11 cellular contexts compared by ENCODE assay signal in the genomic region with DNA sequence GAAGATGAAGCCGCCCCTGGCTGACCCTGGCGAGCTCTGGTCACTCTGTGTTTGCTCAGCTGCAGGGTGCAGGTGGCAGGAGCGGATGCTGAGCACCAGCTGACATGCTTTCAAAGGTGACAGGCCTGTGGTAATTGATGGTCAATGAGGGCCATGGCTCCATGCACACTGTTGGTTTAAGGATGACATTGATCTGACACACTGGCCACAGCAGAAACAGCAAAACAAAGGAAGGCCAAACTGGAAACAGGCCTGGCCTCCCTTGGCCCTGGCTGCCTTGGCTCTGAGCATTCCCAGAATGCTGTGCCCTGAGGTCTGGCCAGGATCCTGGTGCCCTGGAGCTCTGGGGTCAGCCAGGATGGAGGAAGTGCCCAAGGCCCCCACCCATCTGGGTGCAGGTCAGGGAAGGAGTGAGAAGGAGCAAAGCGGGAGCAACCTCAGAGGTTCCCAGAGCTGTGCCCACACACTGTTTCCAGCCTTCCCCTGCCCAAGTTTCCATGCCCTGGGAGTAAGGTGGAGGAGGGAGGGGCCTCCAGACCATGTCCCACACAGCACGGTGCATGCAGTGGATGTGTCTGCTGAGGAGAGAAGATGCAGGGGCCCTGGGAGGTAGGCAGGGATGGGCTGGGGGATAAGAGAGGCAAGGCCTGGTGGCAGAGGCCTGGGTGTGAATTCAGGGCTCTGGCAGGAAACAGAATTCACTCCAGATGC.
A peak's percentile ranks its signal among the peaks of the same experiment; 100 is the strongest.
DNase-seq lines count a peak whose midpoint lies in the region; ATAC-seq, FAIRE-seq and TF ChIP-seq lines count a peak whose summit lies in the region.
"Had no signal": no experiment of that assay in that cellular context is flagged by ENCODE, and none has a peak within 500 bp of the region (broad histone marks: within the 10 kb centered on the region; RNA-seq: fewer than 3 reads in every experiment).

No MANE protein-coding gene starts in this region.

- 70 to 84% (median 75%) methylated on average over 5 of the region's 5 CpGs for WGBS in small intestine, 3 donors

- ATAC-seq in RWPE2 (ENCODE audit: low read depth) (no peak), Right ventricle myocardium inferior (peak; percentile 72)

- H3K9me3 Mint-ChIP-seq in progenitor cell of endocrine pancreas (ENCODE audit: low read depth) = no peaks in the 10 kb centered on the region

- H3K27me3 ChIP-seq in RWPE2 (ENCODE audit: insufficient read depth, poor library complexity, severe bottlenecking) (peaks cover 4% of the 10 kb centered on the region), small intestine (ENCODE audit: control insufficient read depth in 2 of 2, insufficient read depth in 2 of 2, low read length in 2 of 2) (no peaks in the 10 kb centered on the region)
- H3K27me3 ChIP-seq: cardiac muscle cell had no signal

- H3K4me3 ChIP-seq in RWPE2 (ENCODE audit: severe bottlenecking) = no peak overlapping the region
- H3K4me3 ChIP-seq in small intestine (ENCODE audit: low read depth in 1 of 2, low read length in 2 of 2) = no peak overlapping the region
- H3K4me3 ChIP-seq: cardiac muscle cell had no signal

- H3K4me1 ChIP-seq in RWPE2 (ENCODE audit: insufficient read depth, poor library complexity, severe bottlenecking) (no peaks in the 10 kb centered on the region), small intestine (ENCODE audit: control insufficient read depth in 2 of 2, insufficient read depth in 1 of 2, low read depth in 1 of 2, low read length in 1 of 2) (no peaks in the 10 kb centered on the region)

- H3K27me3 Mint-ChIP-seq in progenitor cell of endocrine pancreas = peaks cover 7% of the 10 kb centered on the region

- intact Hi-C loops in Right ventricle myocardium inferior (cut with DNase I) = no loop called here

- no peaks in the 10 kb centered on the region for H3K36me3 ChIP-seq in RWPE2 (ENCODE audit: low read depth)
- H3K36me3 ChIP-seq in small intestine (ENCODE audit: control insufficient read depth in 2 of 2, insufficient read depth in 2 of 2, low read length in 2 of 2) = no peaks in the 10 kb centered on the region
- H3K36me3 ChIP-seq: cardiac muscle cell had no signal

- no peak for TF ChIP-seq CTCF in RWPE2 (IDR thresholded peaks at IDR 0.05; ENCODE audit: poor library complexity, severe bottlenecking)
- no peak for TF ChIP-seq CTCF in progenitor cell of endocrine pancreas (IDR thresholded peaks at IDR 0.05; ENCODE audit: unreplicated experiment)

- no peak for FAIRE-seq in small intestine (lab: Jason Lieb, UNC)

- peak overlapping the region; percentile 89 for H3K27ac Mint-ChIP-seq in progenitor cell of endocrine pancreas

- H3K27ac ChIP-seq in RWPE2 (ENCODE audit: poor library complexity, severe bottlenecking) = no peak overlapping the region
- H3K27ac ChIP-seq in small intestine (ENCODE audit: low read depth in 1 of 2, low read length in 1 of 2) = no peak overlapping the region
- H3K27ac ChIP-seq: cardiac muscle cell had no signal

- peaks cover 38% of the 10 kb centered on the region for H3K4me1 Mint-ChIP-seq in progenitor cell of endocrine pancreas (ENCODE audit: low read depth)

- DNase-seq in COLO668 (lab: John Stamatoyannopoulos, UW; ENCODE audit: unreplicated experiment) = peak; percentile 42
- DNase-seq in RWPE2 (ENCODE audit: low spot score) = peak; percentile 20
- DNase-seq in Right ventricle myocardium inferior (ENCODE audit: missing footprints) = no peak
- no peak for DNase-seq in progenitor cell of endocrine pancreas (ENCODE audit: low spot score, unreplicated experiment)
- DNase-seq in HuH-7.5 (ENCODE audit: low spot score) = no peak
- no peak for DNase-seq in SIG-M5 treated with dmso at 0.1 percent for 504 hours (lab: John Stamatoyannopoulos, UW; ENCODE audit: unreplicated experiment)
- DNase-seq in small intestine = no peak
- no peak for DNase-seq in effector CD4-positive, alpha-beta T cell
- DNase-seq: activated CD4-positive, CD25-positive, alpha-beta regulatory T cell treated with anti-CD3 and anti-CD28 coated beads, Interleukin-2, amount 50 U/mL, for 72 hours; NCI-H524 treated with DMSO at 0.1 percent for 48 hours had no signal

- no peaks in the 10 kb centered on the region for H3K9me3 ChIP-seq in RWPE2 (ENCODE audit: severe bottlenecking)
- no peaks in the 10 kb centered on the region for H3K9me3 ChIP-seq in small intestine (ENCODE audit: control insufficient read depth, low read depth)

- no peak overlapping the region for H3K4me3 Mint-ChIP-seq in progenitor cell of endocrine pancreas (ENCODE audit: low read depth)

- no peaks in the 10 kb centered on the region for H3K36me3 Mint-ChIP-seq in progenitor cell of endocrine pancreas (ENCODE audit: insufficient read depth)

Comparison
In these comparisons a context has a peak if more than half of its experiments do, and no peak if none do; other contexts are left out.
1. DNase-seq: peak in COLO668 (single experiment) and RWPE2 (single experiment); none in Right ventricle myocardium inferior (single experiment), progenitor cell of endocrine pancreas (single experiment), HuH-7.5 (single experiment), SIG-M5 treated with dmso at 0.1 percent for 504 hours (single experiment), small intestine (single experiment) and effector CD4-positive, alpha-beta T cell (single experiment).